1 cellular context compared by ENCODE assay signal in the genomic region with DNA sequence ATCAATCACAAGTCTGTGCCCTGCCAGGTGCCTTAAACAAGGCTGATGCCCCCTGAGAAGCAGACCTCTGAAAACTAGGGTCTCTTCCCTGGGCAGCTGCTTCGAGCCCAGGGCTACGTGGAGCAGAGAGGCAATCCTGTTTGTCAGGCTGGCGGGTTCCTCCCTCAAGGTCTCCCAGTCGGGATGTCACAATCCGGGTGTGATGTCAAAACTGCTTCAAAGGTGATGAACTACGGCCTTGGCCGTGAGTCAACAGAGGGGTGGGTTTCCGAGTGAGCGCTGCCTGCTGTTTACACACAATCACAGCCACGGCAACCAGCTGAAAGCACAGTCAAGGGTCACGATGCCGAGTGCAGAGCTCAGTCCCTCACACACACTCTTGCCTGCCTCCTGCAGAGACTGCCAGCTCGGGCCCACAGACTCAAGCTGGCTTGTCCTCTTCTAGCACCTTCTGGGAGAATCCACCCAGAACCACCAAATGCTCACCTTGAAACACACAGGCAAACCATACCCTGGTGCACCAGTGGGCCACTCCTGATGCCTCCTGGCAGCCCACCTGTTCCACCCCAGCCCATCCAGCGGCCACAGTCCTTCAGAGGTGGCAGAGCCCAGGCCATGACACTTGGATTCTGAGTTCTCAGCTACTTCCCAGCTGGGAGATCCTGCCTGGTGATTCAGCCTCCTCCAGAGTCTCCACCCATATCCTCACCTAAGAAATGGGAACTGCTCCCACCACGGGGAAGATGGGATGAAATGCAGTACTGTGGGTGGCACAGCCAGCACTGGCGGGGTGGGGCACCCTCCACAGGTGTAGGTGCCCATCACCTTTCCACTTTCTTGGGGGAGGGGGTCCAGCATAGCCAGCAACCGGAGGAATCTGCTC.
TF ChIP-seq lines count a peak whose summit lies in the region.

No MANE protein-coding gene starts in this region.

TF ChIP-seq in HepG2, 621 proteins besides CTCF, POLR2A, EP300 and RAD21 (continued from another document and continues in another):
- TF ChIP-seq ZFAT (CRISPR knock-in tag; conservative IDR thresholded peaks at IDR 0.05) (no peak), HOXA5 (CRISPR knock-in tag; IDR thresholded peaks at IDR 0.05) (peak; percentile 94), ZNF713 (CRISPR knock-in tag; IDR thresholded peaks at IDR 0.05) (peak; percentile 78; the same call in 1 of the 2 replicates), ZNF234 (CRISPR knock-in tag; conservative IDR thresholded peaks at IDR 0.05) (no peak), ARNT2 (CRISPR knock-in tag; IDR thresholded peaks at IDR 0.05; ENCODE audit: low read depth) (peak; percentile 94), SNAPC2 (CRISPR knock-in tag; IDR thresholded peaks at IDR 0.05) (0 out of 2 replicates have a peak, but pooled peaks have one; percentile 62), DPF2 (CRISPR knock-in tag; IDR thresholded peaks at IDR 0.05; ENCODE audit: borderline replicate concordance, low read depth) (peak; percentile 99), RFX1 (IDR thresholded peaks at IDR 0.05) (peak; percentile 86), ZBTB7B (CRISPR knock-in tag; IDR thresholded peaks at IDR 0.05) (peak; percentile 98), NR1H2 (CRISPR knock-in tag; IDR thresholded peaks at IDR 0.05; ENCODE audit: borderline replicate concordance, low read depth) (no peak), ZNF292 (CRISPR knock-in tag; IDR thresholded peaks at IDR 0.05; ENCODE audit: borderline replicate concordance, low read depth) (peak; percentile 98; the same call in 1 of the 2 replicates), TEAD2 (CRISPR knock-in tag; IDR thresholded peaks at IDR 0.05) (no peak), YEATS2 (CRISPR knock-in tag; IDR thresholded peaks at IDR 0.05; ENCODE audit: borderline replicate concordance) (peak; percentile 81; the same call in 1 of the 2 replicates), MBNL3 (CRISPR knock-in tag; conservative IDR thresholded peaks at IDR 0.05) (no peak), ETV6 (CRISPR knock-in tag; conservative IDR thresholded peaks at IDR 0.05) (peak; percentile 90), KMT2A (CRISPR knock-in tag; IDR thresholded peaks at IDR 0.05) (peak; percentile 93), SMAD9 (CRISPR knock-in tag; IDR thresholded peaks at IDR 0.05) (no peak), ATM (IDR thresholded peaks at IDR 0.05; ENCODE audit: borderline replicate concordance) (no peak), RNF2 (conservative IDR thresholded peaks at IDR 0.05; ENCODE audit: low read depth) (no peak), ZNF598 (CRISPR knock-in tag; IDR thresholded peaks at IDR 0.05; ENCODE audit: borderline replicate concordance) (peak; percentile 83; the same call in 1 of the 2 replicates), ARHGAP35 (CRISPR knock-in tag; IDR thresholded peaks at IDR 0.05; ENCODE audit: borderline replicate concordance) (peak; percentile 89), KDM3A (CRISPR knock-in tag; IDR thresholded peaks at IDR 0.05; ENCODE audit: low read depth) (peak; percentile 98), ZSCAN21 (CRISPR knock-in tag; IDR thresholded peaks at IDR 0.05; ENCODE audit: borderline replicate concordance) (peak; percentile 99), ZNF274 (CRISPR knock-in tag; IDR thresholded peaks at IDR 0.05) (peak; percentile 77; the same call in 1 of the 2 replicates), NCOR1 (IDR thresholded peaks at IDR 0.05; ENCODE audit: borderline replicate concordance, low read length) (peak; percentile 96; the same call in 1 of the 2 replicates), PTBP1 (IDR thresholded peaks at IDR 0.05; ENCODE audit: low read depth, low read length, poor library complexity, severe bottlenecking) (no peak), REL (CRISPR knock-in tag; conservative IDR thresholded peaks at IDR 0.05) (no peak; the same call in 1 of the 2 replicates), BRD4 (CRISPR knock-in tag; IDR thresholded peaks at IDR 0.05) (peak; percentile 75; the same call in 1 of the 2 replicates), ZNF101 (CRISPR knock-in tag; IDR thresholded peaks at IDR 0.05; ENCODE audit: borderline replicate concordance, low read depth) (no peak), HES4 (CRISPR knock-in tag; IDR thresholded peaks at IDR 0.05; ENCODE audit: borderline replicate concordance) (no peak; the same call in 1 of the 2 replicates), CCDC6 (CRISPR knock-in tag; IDR thresholded peaks at IDR 0.05) (peak; percentile 98), ZNF12 (CRISPR knock-in tag; IDR thresholded peaks at IDR 0.05) (peak; percentile 87), ZNF225 (CRISPR knock-in tag; IDR thresholded peaks at IDR 0.05) (no peak; the same call in 1 of the 2 replicates), ZNF557 (CRISPR knock-in tag; IDR thresholded peaks at IDR 0.05) (no peak), XRCC5 (optimal IDR thresholded peaks at IDR 0.05; ENCODE audit: low read length) (peak; percentile 78), ZSCAN29 (CRISPR knock-in tag; conservative IDR thresholded peaks at IDR 0.05) (peak; percentile 94), IKZF4 (CRISPR knock-in tag; IDR thresholded peaks at IDR 0.05; ENCODE audit: borderline replicate concordance, low read depth, not compliant biosample characterization) (peak; percentile 65), ZKSCAN5 (CRISPR knock-in tag; IDR thresholded peaks at IDR 0.05) (no peak), SRY (CRISPR knock-in tag; IDR thresholded peaks at IDR 0.05) (no peak), KLF9 (CRISPR knock-in tag; IDR thresholded peaks at IDR 0.05; ENCODE audit: low read depth) (peak; percentile 78; the same call in 1 of the 2 replicates), ZFP90 (CRISPR knock-in tag; IDR thresholded peaks at IDR 0.05; ENCODE audit: borderline replicate concordance) (no peak), ZNF879 (CRISPR knock-in tag; IDR thresholded peaks at IDR 0.05) (no peak; the same call in 1 of the 2 replicates), NRL (CRISPR knock-in tag; IDR thresholded peaks at IDR 0.05; ENCODE audit: borderline replicate concordance) (peak; percentile 63; the same call in 1 of the 2 replicates), ZNF761 (CRISPR knock-in tag; conservative IDR thresholded peaks at IDR 0.05) (peak; percentile 90; the same call in 1 of the 2 replicates), POLR2AphosphoS5 (IDR thresholded peaks at IDR 0.05; ENCODE audit: low read depth, low read length) (peak; percentile 33; the same call in 1 of the 2 replicates)
- TF ChIP-seq, protein P1, sequence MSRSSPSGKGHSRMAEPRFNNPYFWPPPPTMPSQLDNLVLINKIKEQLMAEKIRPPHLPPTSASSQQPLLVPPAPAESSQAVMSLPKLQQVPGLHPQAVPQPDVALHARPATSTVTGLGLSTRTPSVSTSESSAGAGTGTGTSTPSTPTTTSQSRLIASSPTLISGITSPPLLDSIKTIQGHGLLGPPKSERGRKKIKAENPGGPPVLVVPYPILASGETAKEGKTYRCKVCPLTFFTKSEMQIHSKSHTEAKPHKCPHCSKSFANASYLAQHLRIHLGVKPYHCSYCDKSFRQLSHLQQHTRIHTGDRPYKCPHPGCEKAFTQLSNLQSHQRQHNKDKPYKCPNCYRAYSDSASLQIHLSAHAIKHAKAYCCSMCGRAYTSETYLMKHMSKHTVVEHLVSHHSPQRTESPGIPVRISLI (CRISPR knock-in tag; IDR thresholded peaks at IDR 0.05; ENCODE audit: borderline replicate concordance): peak; percentile 93
- TF ChIP-seq, protein P2, sequence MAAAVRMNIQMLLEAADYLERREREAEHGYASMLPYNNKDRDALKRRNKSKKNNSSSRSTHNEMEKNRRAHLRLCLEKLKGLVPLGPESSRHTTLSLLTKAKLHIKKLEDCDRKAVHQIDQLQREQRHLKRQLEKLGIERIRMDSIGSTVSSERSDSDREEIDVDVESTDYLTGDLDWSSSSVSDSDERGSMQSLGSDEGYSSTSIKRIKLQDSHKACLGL (CRISPR knock-in tag; IDR thresholded peaks at IDR 0.05): 0 out of 2 replicates have a peak, but pooled peaks have one; percentile 21
- TF ChIP-seq, protein P3, sequence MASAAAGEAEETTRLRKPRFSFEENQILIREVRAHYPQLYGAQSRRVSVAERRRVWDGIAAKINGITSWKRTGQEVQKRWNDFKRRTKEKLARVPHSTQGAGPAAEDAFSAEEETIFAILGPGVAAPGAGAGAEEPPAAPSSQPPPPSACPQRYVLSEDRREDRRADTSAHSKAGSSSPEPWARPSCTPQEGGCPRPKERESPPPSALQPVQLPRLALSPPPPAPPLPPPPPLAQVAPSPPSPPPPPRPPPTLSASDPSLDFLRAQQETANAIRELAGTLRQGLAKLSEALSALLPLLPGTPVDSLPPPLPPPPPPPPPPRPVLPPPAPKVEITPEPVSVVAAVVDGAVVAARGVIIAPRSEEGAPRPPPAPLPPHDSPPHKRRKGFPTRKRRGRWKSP (CRISPR knock-in tag; IDR thresholded peaks at IDR 0.05): peak; percentile 96
- TF ChIP-seq, protein P4, sequence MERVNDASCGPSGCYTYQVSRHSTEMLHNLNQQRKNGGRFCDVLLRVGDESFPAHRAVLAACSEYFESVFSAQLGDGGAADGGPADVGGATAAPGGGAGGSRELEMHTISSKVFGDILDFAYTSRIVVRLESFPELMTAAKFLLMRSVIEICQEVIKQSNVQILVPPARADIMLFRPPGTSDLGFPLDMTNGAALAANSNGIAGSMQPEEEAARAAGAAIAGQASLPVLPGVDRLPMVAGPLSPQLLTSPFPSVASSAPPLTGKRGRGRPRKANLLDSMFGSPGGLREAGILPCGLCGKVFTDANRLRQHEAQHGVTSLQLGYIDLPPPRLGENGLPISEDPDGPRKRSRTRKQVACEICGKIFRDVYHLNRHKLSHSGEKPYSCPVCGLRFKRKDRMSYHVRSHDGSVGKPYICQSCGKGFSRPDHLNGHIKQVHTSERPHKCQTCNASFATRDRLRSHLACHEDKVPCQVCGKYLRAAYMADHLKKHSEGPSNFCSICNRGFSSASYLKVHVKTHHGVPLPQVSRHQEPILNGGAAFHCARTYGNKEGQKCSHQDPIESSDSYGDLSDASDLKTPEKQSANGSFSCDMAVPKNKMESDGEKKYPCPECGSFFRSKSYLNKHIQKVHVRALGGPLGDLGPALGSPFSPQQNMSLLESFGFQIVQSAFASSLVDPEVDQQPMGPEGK (CRISPR knock-in tag; IDR thresholded peaks at IDR 0.05): peak; percentile 91
- TF ChIP-seq, protein P5, sequence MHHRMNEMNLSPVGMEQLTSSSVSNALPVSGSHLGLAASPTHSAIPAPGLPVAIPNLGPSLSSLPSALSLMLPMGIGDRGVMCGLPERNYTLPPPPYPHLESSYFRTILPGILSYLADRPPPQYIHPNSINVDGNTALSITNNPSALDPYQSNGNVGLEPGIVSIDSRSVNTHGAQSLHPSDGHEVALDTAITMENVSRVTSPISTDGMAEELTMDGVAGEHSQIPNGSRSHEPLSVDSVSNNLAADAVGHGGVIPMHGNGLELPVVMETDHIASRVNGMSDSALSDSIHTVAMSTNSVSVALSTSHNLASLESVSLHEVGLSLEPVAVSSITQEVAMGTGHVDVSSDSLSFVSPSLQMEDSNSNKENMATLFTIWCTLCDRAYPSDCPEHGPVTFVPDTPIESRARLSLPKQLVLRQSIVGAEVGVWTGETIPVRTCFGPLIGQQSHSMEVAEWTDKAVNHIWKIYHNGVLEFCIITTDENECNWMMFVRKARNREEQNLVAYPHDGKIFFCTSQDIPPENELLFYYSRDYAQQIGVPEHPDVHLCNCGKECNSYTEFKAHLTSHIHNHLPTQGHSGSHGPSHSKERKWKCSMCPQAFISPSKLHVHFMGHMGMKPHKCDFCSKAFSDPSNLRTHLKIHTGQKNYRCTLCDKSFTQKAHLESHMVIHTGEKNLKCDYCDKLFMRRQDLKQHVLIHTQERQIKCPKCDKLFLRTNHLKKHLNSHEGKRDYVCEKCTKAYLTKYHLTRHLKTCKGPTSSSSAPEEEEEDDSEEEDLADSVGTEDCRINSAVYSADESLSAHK (CRISPR knock-in tag; IDR thresholded peaks at IDR 0.05; ENCODE audit: borderline replicate concordance): no peak
- TF ChIP-seq, protein P6, sequence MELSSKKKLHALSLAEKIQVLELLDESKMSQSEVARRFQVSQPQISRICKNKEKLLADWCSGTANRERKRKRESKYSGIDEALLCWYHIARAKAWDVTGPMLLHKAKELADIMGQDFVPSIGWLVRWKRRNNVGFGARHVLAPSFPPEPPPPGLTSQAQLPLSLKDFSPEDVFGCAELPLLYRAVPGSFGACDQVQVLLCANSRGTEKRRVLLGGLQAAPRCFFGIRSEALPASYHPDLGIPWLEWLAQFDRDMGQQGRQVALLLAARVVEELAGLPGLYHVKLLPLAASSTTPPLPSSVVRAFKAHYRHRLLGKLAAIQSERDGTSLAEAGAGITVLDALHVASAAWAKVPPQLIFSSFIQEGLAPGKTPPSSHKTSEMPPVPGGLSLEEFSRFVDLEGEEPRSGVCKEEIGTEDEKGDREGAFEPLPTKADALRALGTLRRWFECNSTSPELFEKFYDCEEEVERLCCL (CRISPR knock-in tag; IDR thresholded peaks at IDR 0.05; ENCODE audit: borderline replicate concordance): 0 out of 2 replicates have a peak, but pooled peaks have one; percentile 29
- TF ChIP-seq, protein P7, sequence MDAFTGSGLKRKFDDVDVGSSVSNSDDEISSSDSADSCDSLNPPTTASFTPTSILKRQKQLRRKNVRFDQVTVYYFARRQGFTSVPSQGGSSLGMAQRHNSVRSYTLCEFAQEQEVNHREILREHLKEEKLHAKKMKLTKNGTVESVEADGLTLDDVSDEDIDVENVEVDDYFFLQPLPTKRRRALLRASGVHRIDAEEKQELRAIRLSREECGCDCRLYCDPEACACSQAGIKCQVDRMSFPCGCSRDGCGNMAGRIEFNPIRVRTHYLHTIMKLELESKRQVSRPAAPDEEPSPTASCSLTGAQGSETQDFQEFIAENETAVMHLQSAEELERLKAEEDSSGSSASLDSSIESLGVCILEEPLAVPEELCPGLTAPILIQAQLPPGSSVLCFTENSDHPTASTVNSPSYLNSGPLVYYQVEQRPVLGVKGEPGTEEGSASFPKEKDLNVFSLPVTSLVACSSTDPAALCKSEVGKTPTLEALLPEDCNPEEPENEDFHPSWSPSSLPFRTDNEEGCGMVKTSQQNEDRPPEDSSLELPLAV (CRISPR knock-in tag; conservative IDR thresholded peaks at IDR 0.05; ENCODE audit: low read depth): no peak
- TF ChIP-seq, protein P8, sequence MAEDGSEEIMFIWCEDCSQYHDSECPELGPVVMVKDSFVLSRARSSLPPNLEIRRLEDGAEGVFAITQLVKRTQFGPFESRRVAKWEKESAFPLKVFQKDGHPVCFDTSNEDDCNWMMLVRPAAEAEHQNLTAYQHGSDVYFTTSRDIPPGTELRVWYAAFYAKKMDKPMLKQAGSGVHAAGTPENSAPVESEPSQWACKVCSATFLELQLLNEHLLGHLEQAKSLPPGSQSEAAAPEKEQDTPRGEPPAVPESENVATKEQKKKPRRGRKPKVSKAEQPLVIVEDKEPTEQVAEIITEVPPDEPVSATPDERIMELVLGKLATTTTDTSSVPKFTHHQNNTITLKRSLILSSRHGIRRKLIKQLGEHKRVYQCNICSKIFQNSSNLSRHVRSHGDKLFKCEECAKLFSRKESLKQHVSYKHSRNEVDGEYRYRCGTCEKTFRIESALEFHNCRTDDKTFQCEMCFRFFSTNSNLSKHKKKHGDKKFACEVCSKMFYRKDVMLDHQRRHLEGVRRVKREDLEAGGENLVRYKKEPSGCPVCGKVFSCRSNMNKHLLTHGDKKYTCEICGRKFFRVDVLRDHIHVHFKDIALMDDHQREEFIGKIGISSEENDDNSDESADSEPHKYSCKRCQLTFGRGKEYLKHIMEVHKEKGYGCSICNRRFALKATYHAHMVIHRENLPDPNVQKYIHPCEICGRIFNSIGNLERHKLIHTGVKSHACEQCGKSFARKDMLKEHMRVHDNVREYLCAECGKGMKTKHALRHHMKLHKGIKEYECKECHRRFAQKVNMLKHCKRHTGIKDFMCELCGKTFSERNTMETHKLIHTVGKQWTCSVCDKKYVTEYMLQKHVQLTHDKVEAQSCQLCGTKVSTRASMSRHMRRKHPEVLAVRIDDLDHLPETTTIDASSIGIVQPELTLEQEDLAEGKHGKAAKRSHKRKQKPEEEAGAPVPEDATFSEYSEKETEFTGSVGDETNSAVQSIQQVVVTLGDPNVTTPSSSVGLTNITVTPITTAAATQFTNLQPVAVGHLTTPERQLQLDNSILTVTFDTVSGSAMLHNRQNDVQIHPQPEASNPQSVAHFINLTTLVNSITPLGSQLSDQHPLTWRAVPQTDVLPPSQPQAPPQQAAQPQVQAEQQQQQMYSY (CRISPR knock-in tag; IDR thresholded peaks at IDR 0.05): no peak
